15 cellular contexts compared by ENCODE assay signal in genomic region chr7:131898418-131898817, GRCh38.
DNase-seq lines count a peak whose midpoint lies in the region; ATAC-seq and TF ChIP-seq lines count a peak whose summit lies in the region.
"Had no signal": no experiment of that assay in that cellular context is flagged by ENCODE, and none has a peak within 500 bp of the region (broad histone marks: within the 10 kb centered on the region; RNA-seq: fewer than 3 reads in every experiment).

No MANE protein-coding gene starts in this region.

- no peaks in the 10 kb centered on the region for H3K4me1 Mint-ChIP-seq in activated T-cell treated with anti-CD3 and anti-CD28 coated beads, Interleukin-2, amount 50 U/mL, for 72 hours (ENCODE audit: low read depth)
- no peaks in the 10 kb centered on the region for H3K4me1 Mint-ChIP-seq in activated CD8-positive, alpha-beta T cell treated with anti-CD3 and anti-CD28 coated beads for 36 hours (ENCODE audit: low read depth)
- peaks cover 61% of the 10 kb centered on the region for H3K4me1 Mint-ChIP-seq in osteocyte (ENCODE audit: unreplicated experiment)

- H3K27me3 Mint-ChIP-seq in activated T-cell treated with anti-CD3 and anti-CD28 coated beads, Interleukin-2, amount 50 U/mL, for 72 hours (ENCODE audit: low read depth), result peaks cover 9% of the 10 kb centered on the region
- H3K27me3 Mint-ChIP-seq in activated CD8-positive, alpha-beta T cell treated with anti-CD3 and anti-CD28 coated beads for 36 hours, result peaks cover 13% of the 10 kb centered on the region
- no peaks in the 10 kb centered on the region for H3K27me3 Mint-ChIP-seq in osteocyte (ENCODE audit: unreplicated experiment)

- peak; percentile 1 to 3 for DNase-seq in activated T-cell treated with anti-CD3 and anti-CD28 coated beads, Interleukin-2, amount 50 U/mL, for 72 hours
- DNase-seq in activated T-cell treated with anti-CD3 and anti-CD28 coated beads for 4 hours (no peak), Kasumi-1 (lab: John Stamatoyannopoulos, UW) (peak; percentile 17 to 21), osteocyte (ENCODE audit: extremely low spot score, unreplicated experiment) (peak; percentile 51), retina (no peak)
- peak; percentile 7 for DNase-seq in activated CD8-positive, alpha-beta T cell treated with anti-CD3 and anti-CD28 coated beads for 36 hours
- no peak for DNase-seq in activated T-cell treated with anti-CD3 and anti-CD28 coated beads, Interleukin-2, amount 50 U/mL, for 48 hours
- DNase-seq: activated naive CD4-positive, alpha-beta T cell; left lung; NCI-H446 treated with DMSO at 0.1 percent for 48 hours; posterior cingulate gyrus; SHP77; stimulated activated naive CD4-positive, alpha-beta T cell treated with Interleukin-2 at 50 U/mL for 16 hours; uterus had no signal

- intact Hi-C loops in activated CD8-positive, alpha-beta T cell treated with anti-CD3 and anti-CD28 coated beads for 36 hours (cut with micrococcal nuclease), result no loop called here

- TF ChIP-seq CTCF in activated CD8-positive, alpha-beta T cell treated with anti-CD3 and anti-CD28 coated beads for 36 hours (IDR thresholded peaks at IDR 0.05), result no peak
- TF ChIP-seq CTCF in osteocyte (IDR thresholded peaks at IDR 0.05), result no peak

- no peak overlapping the region for H3K27ac Mint-ChIP-seq in activated T-cell treated with anti-CD3 and anti-CD28 coated beads, Interleukin-2, amount 50 U/mL, for 72 hours
- H3K27ac Mint-ChIP-seq in activated CD8-positive, alpha-beta T cell treated with anti-CD3 and anti-CD28 coated beads for 36 hours, result no peak overlapping the region
- H3K27ac Mint-ChIP-seq in osteocyte (ENCODE audit: unreplicated experiment), result peak overlapping the region; percentile 36

- H3K4me3 Mint-ChIP-seq in activated T-cell treated with anti-CD3 and anti-CD28 coated beads, Interleukin-2, amount 50 U/mL, for 72 hours, result peak overlapping the region in 1 of 2 donors; percentile 11
- no peak overlapping the region for H3K4me3 Mint-ChIP-seq in activated CD8-positive, alpha-beta T cell treated with anti-CD3 and anti-CD28 coated beads for 36 hours
- H3K4me3 Mint-ChIP-seq in osteocyte (ENCODE audit: unreplicated experiment), result no peak overlapping the region

- H3K36me3 Mint-ChIP-seq in activated T-cell treated with anti-CD3 and anti-CD28 coated beads, Interleukin-2, amount 50 U/mL, for 72 hours (ENCODE audit: insufficient read depth in 2 of 2), result no peaks in the 10 kb centered on the region
- no peaks in the 10 kb centered on the region for H3K36me3 Mint-ChIP-seq in activated CD8-positive, alpha-beta T cell treated with anti-CD3 and anti-CD28 coated beads for 36 hours (ENCODE audit: low read depth)
- H3K36me3 Mint-ChIP-seq in osteocyte (ENCODE audit: unreplicated experiment), result no peaks in the 10 kb centered on the region

- H3K9me3 Mint-ChIP-seq in activated T-cell treated with anti-CD3 and anti-CD28 coated beads, Interleukin-2, amount 50 U/mL, for 72 hours, result peaks cover 1 to 7% of the 10 kb centered on the region in 2 donors
- H3K9me3 Mint-ChIP-seq in activated CD8-positive, alpha-beta T cell treated with anti-CD3 and anti-CD28 coated beads for 36 hours, result no peaks in the 10 kb centered on the region
- peaks cover 4% of the 10 kb centered on the region for H3K9me3 Mint-ChIP-seq in osteocyte (ENCODE audit: unreplicated experiment)

- peak; percentile 57 to 77 for ATAC-seq in activated T-cell treated with anti-CD3 and anti-CD28 coated beads, Interleukin-2, amount 50 U/mL, for 72 hours (replicated peaks in 1 of 2)
- ATAC-seq in activated CD8-positive, alpha-beta T cell treated with anti-CD3 and anti-CD28 coated beads for 36 hours, result peak; percentile 39
- ATAC-seq in GM21737 (IDR thresholded peaks at IDR 0.05; ENCODE audit: unreplicated experiment), result no peak

- CTCF ChIA-PET in activated CD8-positive, alpha-beta T cell treated with anti-CD3 and anti-CD28 coated beads for 36 hours (lab: Charles Lee), result no interaction called here

- POLR2A ChIA-PET in activated CD8-positive, alpha-beta T cell treated with anti-CD3 and anti-CD28 coated beads for 36 hours (lab: Charles Lee), result no interaction called here

Comparison
In these comparisons a context has a peak if more than half of its experiments do, and no peak if none do; other contexts are left out.
1. DNase-seq: peak in activated T-cell treated with anti-CD3 and anti-CD28 coated beads, Interleukin-2, amount 50 U/mL, for 72 hours (2 of 2), Kasumi-1 (2 of 2), activated CD8-positive, alpha-beta T cell treated with anti-CD3 and anti-CD28 coated beads for 36 hours (single experiment) and osteocyte (single experiment); none in activated T-cell treated with anti-CD3 and anti-CD28 coated beads for 4 hours (single experiment), retina (single experiment) and activated T-cell treated with anti-CD3 and anti-CD28 coated beads, Interleukin-2, amount 50 U/mL, for 48 hours (0 of 2).